9 cellular contexts compared by ENCODE assay signal in genomic region chr18:47151457-47151856, GRCh38. TPM values are rescaled to one million over a fixed set of nuclear protein-coding genes. Genes with fewer than 3 reads are reported as not detected.
DNase-seq lines count a peak whose midpoint lies in the region; ATAC-seq, FAIRE-seq and TF ChIP-seq lines count a peak whose summit lies in the region.
"Had no signal": no experiment of that assay in that cellular context is flagged by ENCODE, and none has a peak within 500 bp of the region (broad histone marks: within the 10 kb centered on the region; RNA-seq: fewer than 3 reads in every experiment).

No MANE protein-coding gene starts in this region.

- TF ChIP-seq CTCF in Caco-2 (IDR thresholded peaks at IDR 0.05; ENCODE audit: insufficient read depth in 1 of 2, low read depth in 1 of 2, low read length in 1 of 2, severe bottlenecking in 1 of 2, unreplicated experiment in 1 of 2) (no peak), Loucy (conservative IDR thresholded peaks at IDR 0.05; ENCODE audit: low read length) (no peak), K562 (IDR thresholded peaks at IDR 0.05 in 2 of 3, conservative IDR thresholded peaks at IDR 0.05 in 1 of 3; ENCODE audit: insufficient read depth in 2 of 3, low read depth in 1 of 3, low read length in 3 of 3) (no peak), left lung (IDR thresholded peaks at IDR 0.05) (no peak)

- peak; percentile 29; the same call in 1 of the 2 replicates for TF ChIP-seq EP300 in K562 (IDR thresholded peaks at IDR 0.05; ENCODE audit: low read length)

- peak overlapping the region; percentile 82 for H3K9ac ChIP-seq in Loucy (ENCODE audit: low read depth, low read length, poor library complexity, severe bottlenecking)
- H3K9ac ChIP-seq in K562 (ENCODE audit: insufficient read depth in 1 of 2, low read depth in 2 of 2, low read length in 2 of 2), result no peak overlapping the region

- no peaks in the 10 kb centered on the region for H3K9me2 ChIP-seq in Loucy (replicated peaks; ENCODE audit: low read depth, low read length)

- no peaks in the 10 kb centered on the region for H3K9me3 Mint-ChIP-seq in Caco-2 (ENCODE audit: unreplicated experiment)
- H3K9me3 Mint-ChIP-seq in naive thymus-derived CD8-positive, alpha-beta T cell, result no peaks in the 10 kb centered on the region

- peaks cover 6% of the 10 kb centered on the region for H3K36me3 Mint-ChIP-seq in Caco-2 (ENCODE audit: insufficient read depth, unreplicated experiment)
- peaks cover 0 to 24% (median 14%) of the 10 kb centered on the region in 3 donors for H3K36me3 Mint-ChIP-seq in naive thymus-derived CD8-positive, alpha-beta T cell

- H3K79me2 ChIP-seq in Loucy (ENCODE audit: insufficient read depth, low read length) (peaks cover 35% of the 10 kb centered on the region), K562 (ENCODE audit: control insufficient read depth, insufficient read depth, low read length) (peaks cover 37% of the 10 kb centered on the region)

- no peaks in the 10 kb centered on the region for H3K9me1 ChIP-seq in K562 (ENCODE audit: control insufficient read depth, insufficient read depth, low read length)

- H3K4me3 Mint-ChIP-seq in Caco-2 (ENCODE audit: unreplicated experiment), result peak overlapping the region; percentile 83
- peak overlapping the region; percentile 92 to 99 (median 96) for H3K4me3 Mint-ChIP-seq in naive thymus-derived CD8-positive, alpha-beta T cell

- ATAC-seq in K562 (peak; percentile 6; the same call in 1 of the 3 replicates), left lung (no peak), GM21381 (IDR thresholded peaks at IDR 0.05; ENCODE audit: unreplicated experiment) (no peak)
- no peak for ATAC-seq in naive thymus-derived CD8-positive, alpha-beta T cell

- H3K27ac ChIP-seq in K562 (ENCODE audit: extremely low read depth, low read depth, low read length) (peak overlapping the region; percentile 83; the same call in 1 of the 3 replicates), left lung (peak overlapping the region in 1 of 2 donors; percentile 95)

- no peaks in the 10 kb centered on the region for H3K27me3 Mint-ChIP-seq in Caco-2 (ENCODE audit: insufficient read depth, unreplicated experiment)
- no peaks in the 10 kb centered on the region for H3K27me3 Mint-ChIP-seq in naive thymus-derived CD8-positive, alpha-beta T cell

- CTCF ChIA-PET in Caco-2 (lab: Charles Lee), result no interaction called here
- CTCF ChIA-PET in K562 (lab: Yijun Ruan, JAX; ENCODE audit: low intra/inter-chr PET ratio), result no interaction called here

- H3K4me3 ChIP-seq in Caco-2 (ENCODE audit: low read depth, low read length), result peak overlapping the region; percentile 69
- peak overlapping the region; percentile 87 for H3K4me3 ChIP-seq in Loucy (ENCODE audit: low read length, poor library complexity, severe bottlenecking)
- H3K4me3 ChIP-seq in K562, result no peak overlapping the region
- peak overlapping the region in 1 of 2 donors; percentile 76 for H3K4me3 ChIP-seq in left lung

- H3K9me3 ChIP-seq in Caco-2, result no peaks in the 10 kb centered on the region
- no peaks in the 10 kb centered on the region for H3K9me3 ChIP-seq in Loucy (ENCODE audit: insufficient read depth, low read depth, low read length)
- H3K9me3 ChIP-seq in K562 (replicated peaks; ENCODE audit: control insufficient read depth, insufficient read depth, low read depth, low read length), result no peaks in the 10 kb centered on the region
- no peaks in the 10 kb centered on the region for H3K9me3 ChIP-seq in left lung

- intact Hi-C loops in Caco-2 (cut with micrococcal nuclease; ENCODE audit: unreplicated experiment) (no loop called here), K562 (cut with micrococcal nuclease) (no loop called here), left lung (cut with DNase I) (no loop called here)

- H3F3A ChIP-seq in Loucy (ENCODE audit: low read depth), result no peaks in the 10 kb centered on the region

- POLR2A ChIA-PET in Caco-2 (lab: Charles Lee), result no interaction called here
- POLR2A ChIA-PET in K562 (lab: Yijun Ruan, JAX), result interaction anchor here (0.7 kb wide), 1 partner anchor 345 kb away, joined by 5 read pairs; no protein-coding TSS in a partner anchor
- POLR2A ChIA-PET in naive thymus-derived CD8-positive, alpha-beta T cell (lab: Charles Lee), result no interaction called here

- H3K4me1 Mint-ChIP-seq in Caco-2 (ENCODE audit: low read depth, unreplicated experiment), result peaks cover 21% of the 10 kb centered on the region
- H3K4me1 Mint-ChIP-seq in naive thymus-derived CD8-positive, alpha-beta T cell, result peaks cover 26 to 49% (median 41%) of the 10 kb centered on the region in 4 donors

- H4K20me1 ChIP-seq in Loucy (ENCODE audit: insufficient read depth, low read length, poor library complexity, severe bottlenecking), result no peaks in the 10 kb centered on the region
- no peaks in the 10 kb centered on the region for H4K20me1 ChIP-seq in K562 (replicated peaks; ENCODE audit: control insufficient read depth, insufficient read depth, low read length)

- H3K27me3 ChIP-seq in Caco-2 (replicated peaks; ENCODE audit: control insufficient read depth, insufficient read depth, low read length), result no peaks in the 10 kb centered on the region
- H3K27me3 ChIP-seq in Loucy (ENCODE audit: insufficient read depth, low read length, poor library complexity, severe bottlenecking), result no peaks in the 10 kb centered on the region
- no peaks in the 10 kb centered on the region for H3K27me3 ChIP-seq in K562 (ENCODE audit: control insufficient read depth in 2 of 2, insufficient read depth in 2 of 2, low read length in 2 of 2)
- H3K27me3 ChIP-seq in left lung, result no peaks in the 10 kb centered on the region

- no peaks in the 10 kb centered on the region for H3K4me1 ChIP-seq in Caco-2
- H3K4me1 ChIP-seq in Loucy (ENCODE audit: insufficient read depth, low read length, poor library complexity, severe bottlenecking), result peaks cover 32% of the 10 kb centered on the region
- H3K4me1 ChIP-seq in K562 (replicated peaks in 1 of 2; ENCODE audit: control insufficient read depth in 2 of 2, insufficient read depth in 2 of 2, low read length in 2 of 2), result peaks cover 11 to 12% of the 10 kb centered on the region in 2 experiments; a peak in 3 of 5 replicates
- H3K4me1 ChIP-seq in left lung, result peaks cover 8 to 28% of the 10 kb centered on the region in 2 donors

- no peak for TF ChIP-seq POLR2A in K562 (conservative IDR thresholded peaks at IDR 0.05)

- H3K36me3 ChIP-seq in Caco-2 (ENCODE audit: control insufficient read depth, insufficient read depth, low read length), result no peaks in the 10 kb centered on the region
- H3K36me3 ChIP-seq in Loucy (ENCODE audit: insufficient read depth, low read length), result peaks cover 24% of the 10 kb centered on the region; the same call in 1 of the 2 replicates
- H3K36me3 ChIP-seq in K562 (ENCODE audit: control insufficient read depth, insufficient read depth, low read length), result peaks cover 26% of the 10 kb centered on the region; the same call in 2 of the 3 replicates
- peaks cover 0 to 31% of the 10 kb centered on the region in 2 donors for H3K36me3 ChIP-seq in left lung

- no peak overlapping the region for H3K27ac Mint-ChIP-seq in Caco-2 (ENCODE audit: unreplicated experiment)
- peak overlapping the region; percentile 96 to 99 (median 98) for H3K27ac Mint-ChIP-seq in naive thymus-derived CD8-positive, alpha-beta T cell

- no TSS peak for BruUV-seq in Caco-2 (replicated peaks; lab: Mats Ljungman, UMichigan)
- no TSS peak for BruUV-seq in K562 (replicated peaks; lab: Mats Ljungman, UMichigan)

- peak; percentile 32 for FAIRE-seq in K562 (lab: Jason Lieb, UNC)

- no peak for DNase-seq in Caco-2
- DNase-seq in K562 (ENCODE audit: extremely low read depth in 1 of 4, low spot score in 3 of 4), result peak in 2 of 4 experiments; percentile 38 to 62
- DNase-seq in naive thymus-derived CD8-positive, alpha-beta T cell, result no peak
- DNase-seq in left lung, result no peak
- no peak for DNase-seq in SHP77 treated with DMSO at 0.1 percent for 48 hours (lab: John Stamatoyannopoulos, UW)
- no peak for DNase-seq in NCI-H2081 treated with DMSO at 0.1 percent for 48 hours (lab: John Stamatoyannopoulos, UW)
- DNase-seq: NCI-H1694 treated with DMSO at 0.1 percent for 48 hours had no signal

- H3K4me2 ChIP-seq in Loucy (ENCODE audit: low read depth, low read length, poor library complexity, severe bottlenecking) (peak overlapping the region; percentile 92), K562 (ENCODE audit: insufficient read depth, low read length) (peak overlapping the region; percentile 88; the same call in 1 of the 2 replicates)

- H2AFZ ChIP-seq in Loucy (ENCODE audit: low read length) (no peak overlapping the region), K562 (ENCODE audit: low read depth, low read length) (no peak overlapping the region)

- TF ChIP-seq RAD21 in K562 (CRISPR knock-in tag; conservative IDR thresholded peaks at IDR 0.05 in 1 of 2, IDR thresholded peaks at IDR 0.05 in 1 of 2), result no peak

- in situ Hi-C loops in K562 (cut with MboI), result no loop called here

RNA-seq across cellular contexts. Expression of gene HDHD2, which starts 1.2 kb away (rescaled TPM):
- total RNA-seq in Caco-2 (2022), result 14.7 and 15.5 TPM in 2 replicates
- 21.0 and 26.6 TPM in 2 replicates for total RNA-seq in K562 (2011; cell fraction: chromatin; rRNA removed; ENCODE audit: low replicate concordance)
- total RNA-seq in K562 (2011; cell fraction: nucleolus; rRNA removed), result 4.5 and 8.7 TPM in 2 replicates
- total RNA-seq in K562 (2011; cell fraction: nucleoplasm; rRNA removed), result 15.3 and 17.5 TPM in 2 replicates
- total RNA-seq in K562 (2014; rRNA removed), result 12.4 and 14.6 TPM in 2 replicates
- 21.5 TPM in 2 replicates for total RNA-seq in K562 (2014; rRNA removed; fragmentation: Illumina TruSeq; extraction: Trizol)
- total RNA-seq in K562 (2015; rRNA removed; fragmentation: Illumina TruSeq; extraction: Trizol), result 17.0 and 17.5 TPM in 2 replicates
- 24.8 and 25.9 TPM in 2 replicates for total RNA-seq in K562 (2021)
- polyA plus RNA-seq in K562 (2011; rRNA removed), result 16.9 and 22.6 TPM in 2 replicates
- polyA plus RNA-seq in K562 (2011; cell fraction: cytosol; rRNA removed), result 6.7 and 10.2 TPM in 2 replicates
- 18.6 and 22.7 TPM in 2 replicates for polyA plus RNA-seq in K562 (2011; cell fraction: nucleus; rRNA removed)
- polyA plus RNA-seq in K562 (2012), result 25.9 and 35.5 TPM in 2 replicates
- 22.0 and 25.2 TPM in 2 replicates for polyA plus RNA-seq in K562 (2014; fragmentation: Illumina TruSeq; extraction: Trizol)
- 10 to 100 TPM in 1 of 2 experiments, 1 to 10 TPM in 1; 6.8 to 22.8 TPM for polyA plus RNA-seq in K562 (2014; fragmentation: Nextera tagmentation; extraction: Ambion mirVana)
- polyA plus RNA-seq in K562 (2014; rRNA removed), result 10.7 and 15.9 TPM in 2 replicates
- polyA minus RNA-seq in K562 (2011; rRNA and poly(A)+ RNA removed), result 15.3 and 27.3 TPM in 2 replicates
- 11.0 and 13.3 TPM in 2 replicates for polyA minus RNA-seq in K562 (2011; cell fraction: cytosol; rRNA and poly(A)+ RNA removed)
- 9.0 and 18.8 TPM in 2 replicates for polyA minus RNA-seq in K562 (2011; cell fraction: nucleus; rRNA and poly(A)+ RNA removed)
- total RNA-seq in naive thymus-derived CD8-positive, alpha-beta T cell, result 10 to 100 TPM; 33.5 to 34.9 TPM
- polyA plus RNA-seq in naive thymus-derived CD8-positive, alpha-beta T cell, result 10 to 100 TPM; 45.2 to 52.3 (median 50.8) TPM
- 10 to 100 TPM; 35.9 to 38.9 TPM for total RNA-seq in left lung

RNA-seq across cellular contexts. Expression of gene IER3IP1, which starts 24.7 kb away (rescaled TPM):
- total RNA-seq in Caco-2 (2022) (5.0 and 5.9 TPM in 2 replicates), K562 (2014; rRNA removed) (37.3 and 48.4 TPM in 2 replicates), K562 (2014; rRNA removed; fragmentation: Illumina TruSeq; extraction: Trizol) (16.9 and 17.9 TPM in 2 replicates), K562 (2015; rRNA removed; fragmentation: Illumina TruSeq; extraction: Trizol) (18.9 and 21.4 TPM in 2 replicates), K562 (2021) (9.0 and 10.0 TPM in 2 replicates), left lung (10 to 100 TPM; 14.6 to 17.4 TPM)
- 5.3 and 11.3 TPM in 2 replicates for total RNA-seq in K562 (2011; cell fraction: chromatin; rRNA removed; ENCODE audit: low replicate concordance)
- 5.0 and 8.8 TPM in 2 replicates for total RNA-seq in K562 (2011; cell fraction: nucleolus; rRNA removed)
- total RNA-seq in K562 (2011; cell fraction: nucleoplasm; rRNA removed), result 10.6 and 18.6 TPM in 2 replicates
- polyA plus RNA-seq in K562 (2011; rRNA removed) (12.3 and 15.3 TPM in 2 replicates), K562 (2014; fragmentation: Illumina TruSeq; extraction: Trizol) (12.0 and 12.6 TPM in 2 replicates), K562 (2014; fragmentation: Nextera tagmentation; extraction: Ambion mirVana) (10 to 100 TPM; 29.3 to 38.2 TPM), K562 (2014; rRNA removed) (19.9 and 37.2 TPM in 2 replicates)
- 3.3 and 7.4 TPM in 2 replicates for polyA plus RNA-seq in K562 (2011; cell fraction: cytosol; rRNA removed)
- polyA plus RNA-seq in K562 (2011; cell fraction: nucleus; rRNA removed), result 10.8 and 14.3 TPM in 2 replicates
- 13.7 and 25.0 TPM in 2 replicates for polyA plus RNA-seq in K562 (2012)
- 6.3 and 7.5 TPM in 2 replicates for polyA minus RNA-seq in K562 (2011; rRNA and poly(A)+ RNA removed)
- 1.9 and 3.0 TPM in 2 replicates for polyA minus RNA-seq in K562 (2011; cell fraction: cytosol; rRNA and poly(A)+ RNA removed)
- polyA minus RNA-seq in K562 (2011; cell fraction: nucleus; rRNA and poly(A)+ RNA removed), result 3.0 and 4.1 TPM in 2 replicates
- total RNA-seq in naive thymus-derived CD8-positive, alpha-beta T cell, result 1 to 10 TPM; 8.0 to 8.1 TPM
- polyA plus RNA-seq in naive thymus-derived CD8-positive, alpha-beta T cell, result 10 to 100 TPM; 16.3 to 21.1 (median 20.1) TPM
